ENCODE assay signal across 10 cellular contexts in the genomic region with DNA sequence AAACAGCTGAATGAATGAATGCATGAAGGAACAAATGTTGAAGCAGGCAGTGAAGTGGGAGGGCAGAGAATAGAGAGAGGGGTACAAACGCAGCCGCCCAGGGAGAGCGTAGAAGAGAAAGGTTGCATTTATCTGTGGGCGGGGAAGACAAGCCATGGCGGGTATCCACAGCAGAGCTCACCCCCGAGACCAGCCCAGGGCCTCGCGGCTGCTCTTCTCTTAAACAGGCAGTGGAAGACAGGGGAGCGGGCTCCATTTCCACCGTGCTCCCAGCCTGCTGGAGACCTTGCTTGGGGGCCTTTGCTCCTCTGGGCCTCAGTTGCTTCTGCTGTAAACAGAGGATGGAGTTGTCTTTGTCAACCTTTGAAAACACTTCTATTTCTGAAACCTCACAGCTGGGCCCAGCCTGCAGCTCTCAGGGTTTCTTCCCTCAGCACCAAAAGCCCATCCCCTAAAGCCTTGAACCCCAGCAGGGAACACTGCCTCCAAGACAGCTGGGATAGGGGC.
A peak's percentile ranks its signal among the peaks of the same experiment; 100 is the strongest.
DNase-seq lines count a peak whose midpoint lies in the region; ATAC-seq, FAIRE-seq and TF ChIP-seq lines count a peak whose summit lies in the region.
"Had no signal": no experiment of that assay in that cellular context is flagged by ENCODE, and none has a peak within 500 bp of the region (broad histone marks: within the 10 kb centered on the region; RNA-seq: fewer than 3 reads in every experiment).

No MANE protein-coding gene starts in this region.

- DNase-seq in activated naive CD4-positive, alpha-beta T cell treated with Interleukin-2 at 50 U/mL for 16 hours = no peak
- DNase-seq in KBM-7 (peak; percentile 42), astrocyte (ENCODE audit: low read depth) (no peak), type B pancreatic cell (ENCODE audit: extremely low spot score, unreplicated experiment) (no peak), NCI-H510A treated with DMSO at 0.1 percent for 48 hours (lab: John Stamatoyannopoulos, UW) (no peak)
- DNase-seq: activated effector memory CD4-positive, alpha-beta T cell treated with anti-CD3 and anti-CD28 coated beads, Interleukin-2, amount 50 U/mL, for 16 hours had no signal

- peaks cover 5% of the 10 kb centered on the region for H3K36me3 Mint-ChIP-seq in activated naive CD4-positive, alpha-beta T cell treated with anti-CD3 and anti-CD28 coated beads, Interleukin-2, amount 50 U/mL, for 24 hours
- H3K36me3 Mint-ChIP-seq in astrocyte (ENCODE audit: low read depth, unreplicated experiment) (peaks cover under 1% of the 10 kb centered on the region), type B pancreatic cell (peaks cover 7% of the 10 kb centered on the region)

- no peak overlapping the region for H3K27ac Mint-ChIP-seq in activated naive CD4-positive, alpha-beta T cell treated with anti-CD3 and anti-CD28 coated beads, Interleukin-2, amount 50 U/mL, for 24 hours
- H3K27ac Mint-ChIP-seq in astrocyte (ENCODE audit: unreplicated experiment) = no peak overlapping the region
- H3K27ac Mint-ChIP-seq in type B pancreatic cell = no peak overlapping the region

- H3K9ac ChIP-seq in astrocyte (ENCODE audit: low read length) = no peak overlapping the region

- H3K4me3 ChIP-seq in astrocyte (ENCODE audit: insufficient read depth, low read depth, low read length) = no peak overlapping the region

- peaks cover 78% of the 10 kb centered on the region for H3K4me1 Mint-ChIP-seq in activated naive CD4-positive, alpha-beta T cell treated with anti-CD3 and anti-CD28 coated beads, Interleukin-2, amount 50 U/mL, for 24 hours
- H3K4me1 Mint-ChIP-seq in astrocyte (ENCODE audit: low read depth, unreplicated experiment) (peaks cover 45% of the 10 kb centered on the region), type B pancreatic cell (ENCODE audit: unreplicated experiment) (peaks cover 54% of the 10 kb centered on the region)

- H2AFZ ChIP-seq in astrocyte (ENCODE audit: low read depth, low read length) = no peak overlapping the region

- H3K9me3 ChIP-seq in astrocyte (ENCODE audit: insufficient read depth, low read depth, low read length) = no peaks in the 10 kb centered on the region

- ATAC-seq in HG03175 (IDR thresholded peaks at IDR 0.05; ENCODE audit: unreplicated experiment) (no peak), HG02623 (IDR thresholded peaks at IDR 0.05; ENCODE audit: unreplicated experiment) (no peak)

- FAIRE-seq in astrocyte (lab: Jason Lieb, UNC) = no peak

- H3K4me3 Mint-ChIP-seq in activated naive CD4-positive, alpha-beta T cell treated with anti-CD3 and anti-CD28 coated beads, Interleukin-2, amount 50 U/mL, for 24 hours = peak overlapping the region; percentile 47
- no peak overlapping the region for H3K4me3 Mint-ChIP-seq in astrocyte (ENCODE audit: unreplicated experiment)
- peak overlapping the region; percentile 16 for H3K4me3 Mint-ChIP-seq in type B pancreatic cell

- H3K4me1 ChIP-seq in astrocyte (ENCODE audit: insufficient read depth, low read length) = peaks cover 48% of the 10 kb centered on the region

- peak overlapping the region; percentile 46 for H3K4me2 ChIP-seq in astrocyte (ENCODE audit: low read length)

- no peak overlapping the region for H3K27ac ChIP-seq in astrocyte (ENCODE audit: low read depth, low read length)

- no peaks in the 10 kb centered on the region for H3K36me3 ChIP-seq in astrocyte (ENCODE audit: insufficient read depth, low read length)
- H3K36me3 ChIP-seq: BE2C had no signal

- H3K27me3 ChIP-seq in astrocyte (ENCODE audit: insufficient read depth, low read length) = peaks cover 6% of the 10 kb centered on the region
- H3K27me3 ChIP-seq: BE2C had no signal

- no peaks in the 10 kb centered on the region for H3K27me3 Mint-ChIP-seq in activated naive CD4-positive, alpha-beta T cell treated with anti-CD3 and anti-CD28 coated beads, Interleukin-2, amount 50 U/mL, for 24 hours
- H3K27me3 Mint-ChIP-seq in astrocyte (ENCODE audit: low read depth, unreplicated experiment) = peaks cover 37% of the 10 kb centered on the region
- peaks cover 3% of the 10 kb centered on the region for H3K27me3 Mint-ChIP-seq in type B pancreatic cell

- no peaks in the 10 kb centered on the region for H4K20me1 ChIP-seq in astrocyte (ENCODE audit: insufficient read depth, low read length)

- no peaks in the 10 kb centered on the region for H3K79me2 ChIP-seq in astrocyte (ENCODE audit: insufficient read depth, low read length)

- TF ChIP-seq CTCF in astrocyte (IDR thresholded peaks at IDR 0.05; ENCODE audit: insufficient read depth, low read depth, low read length) (no peak), type B pancreatic cell (conservative IDR thresholded peaks at IDR 0.05) (no peak)

- H3K9me3 Mint-ChIP-seq in activated naive CD4-positive, alpha-beta T cell treated with anti-CD3 and anti-CD28 coated beads, Interleukin-2, amount 50 U/mL, for 24 hours = no peaks in the 10 kb centered on the region
- H3K9me3 Mint-ChIP-seq in astrocyte (ENCODE audit: unreplicated experiment) (peaks cover 2% of the 10 kb centered on the region), type B pancreatic cell (peaks cover 5% of the 10 kb centered on the region)

- in situ Hi-C loops in KBM-7 (cut with MboI; ENCODE audit: low pct_unique_long_range_greater_than_20kb, low sequenced_read_pairs) = no loop called here
